Comparison of ENCODE assay signal across 25 cellular contexts in genomic region chr11:105706025-105706530, GRCh38.
"Had no signal": no experiment of that assay in that cellular context is flagged by ENCODE, and none has a peak within 500 bp of the region (broad histone marks: within the 10 kb centered on the region; RNA-seq: fewer than 3 reads in every experiment).

No MANE protein-coding gene starts in this region.

- H3K9me3 Mint-ChIP-seq: activated B cell treated with CpG ODN at 0.5 μM for 24 hours; activated CD4-positive, alpha-beta T cell treated with anti-CD3 and anti-CD28 coated beads, Interleukin-2, amount 10 ng/mL, durations not matched to agents 24 days and 14 days; activated naive CD4-positive, alpha-beta T cell treated with anti-CD3 and anti-CD28 coated beads, Interleukin-2, amount 50 U/mL, for 24 hours; activated T-cell treated with anti-CD3 and anti-CD28 coated beads, Interleukin-2, amount 50 U/mL, for 24 hours; activated T-helper 1 cell treated with anti-CD3 and anti-CD28 coated beads, Interleukin-12 subunit alpha, Interleukin-12 subunit beta, Interleukin-2, Interleukin-4 antibody, amounts not matched to agents 30 ng/mL and 10 ng/mL and 1 ng/mL, durations not matched to agents 14 hours and 24 hours and 36 hours had no signal

- H3K27me3 ChIP-seq: breast epithelium had no signal

- H3K36me3 Mint-ChIP-seq: activated CD8-positive, alpha-beta memory T cell treated with anti-CD3 and anti-CD28 coated beads, Interleukin-2, amount 10 ng/mL, durations not matched to agents 7 days and 5 days; activated naive CD4-positive, alpha-beta T cell treated with anti-CD3 and anti-CD28 coated beads, Interleukin-2, amount 50 U/mL, for 24 hours had no signal

- H3K27ac ChIP-seq: breast epithelium, PC-9 had no signal

- H3K27ac Mint-ChIP-seq: activated B cell treated with CpG ODN at 0.5 μM for 24 hours; activated CD4-positive, alpha-beta T cell treated with anti-CD3 and anti-CD28 coated beads, Interleukin-2, amount 10 ng/mL, durations not matched to agents 24 days and 14 days; activated CD8-positive, alpha-beta memory T cell treated with anti-CD3 and anti-CD28 coated beads, Interleukin-2, amount 10 ng/mL, durations not matched to agents 7 days and 5 days; activated naive CD4-positive, alpha-beta T cell treated with anti-CD3 and anti-CD28 coated beads, Interleukin-2, amount 50 U/mL, for 24 hours; activated T-cell treated with anti-CD3 and anti-CD28 coated beads, Interleukin-2, amount 50 U/mL, for 24 hours; activated T-helper 1 cell treated with anti-CD3 and anti-CD28 coated beads, Interleukin-12 subunit alpha, Interleukin-12 subunit beta, Interleukin-2, Interleukin-4 antibody, amounts not matched to agents 30 ng/mL and 10 ng/mL and 1 ng/mL, durations not matched to agents 14 hours and 24 hours and 36 hours; T-helper 17 cell had no signal

- H3K4me1 ChIP-seq: breast epithelium had no signal

- H3K4me3 ChIP-seq: breast epithelium, PC-9 had no signal

- DNase-seq: activated B cell treated with CpG ODN at 0.5 μM for 24 hours; activated CD4-positive, alpha-beta T cell treated with anti-CD3 and anti-CD28 coated beads for 1 hour; activated CD4-positive, alpha-beta T cell treated with anti-CD3 and anti-CD28 coated beads, Interleukin-2, amount 10 ng/mL, durations not matched to agents 24 days and 14 days; activated CD4-positive, alpha-beta T cell treated with anti-CD3 and anti-CD28 coated beads, Interleukin-2, amount 50 U/mL, for 48 hours; activated CD8-positive, alpha-beta memory T cell treated with anti-CD3 and anti-CD28 coated beads, Interleukin-2, amount 10 ng/mL, durations not matched to agents 7 days and 5 days; activated effector memory CD4-positive, alpha-beta T cell treated with Interleukin-2 at 50 U/mL for 16 hours; activated naive CD4-positive, alpha-beta T cell; activated T-cell treated with anti-CD3 and anti-CD28 coated beads, Interleukin-2, amount 50 U/mL, for 24 hours; aorta; KG1; NCI-H1092; NCI-H1417; NCI-H2029; NCI-H2107; NCI-H2171 treated with DMSO at 0.1 percent for 48 hours; NCI-H226; NCI-H510A; NCI-H526 treated with DMSO at 0.1 percent for 48 hours; PC-9; SIG-M5; T-helper 17 cell; T-helper 9 cell had no signal

- H3K4me3 Mint-ChIP-seq: activated B cell treated with CpG ODN at 0.5 μM for 24 hours; activated CD4-positive, alpha-beta T cell treated with anti-CD3 and anti-CD28 coated beads, Interleukin-2, amount 10 ng/mL, durations not matched to agents 24 days and 14 days; activated CD8-positive, alpha-beta memory T cell treated with anti-CD3 and anti-CD28 coated beads, Interleukin-2, amount 10 ng/mL, durations not matched to agents 7 days and 5 days; activated naive CD4-positive, alpha-beta T cell treated with anti-CD3 and anti-CD28 coated beads, Interleukin-2, amount 50 U/mL, for 24 hours; activated T-cell treated with anti-CD3 and anti-CD28 coated beads, Interleukin-2, amount 50 U/mL, for 24 hours; activated T-helper 1 cell treated with anti-CD3 and anti-CD28 coated beads, Interleukin-12 subunit alpha, Interleukin-12 subunit beta, Interleukin-2, Interleukin-4 antibody, amounts not matched to agents 30 ng/mL and 10 ng/mL and 1 ng/mL, durations not matched to agents 14 hours and 24 hours and 36 hours; T-helper 17 cell had no signal

- H3K36me3 ChIP-seq: breast epithelium had no signal

- ATAC-seq: activated CD8-positive, alpha-beta memory T cell treated with anti-CD3 and anti-CD28 coated beads, Interleukin-2, amount 10 ng/mL, durations not matched to agents 7 days and 5 days; T-helper 17 cell had no signal

- H3K27me3 Mint-ChIP-seq: activated B cell treated with CpG ODN at 0.5 μM for 24 hours; activated CD4-positive, alpha-beta T cell treated with anti-CD3 and anti-CD28 coated beads, Interleukin-2, amount 10 ng/mL, durations not matched to agents 24 days and 14 days; activated CD8-positive, alpha-beta memory T cell treated with anti-CD3 and anti-CD28 coated beads, Interleukin-2, amount 10 ng/mL, durations not matched to agents 7 days and 5 days had no signal

- H3K9me3 ChIP-seq: breast epithelium had no signal

- H3K4me1 Mint-ChIP-seq: activated B cell treated with CpG ODN at 0.5 μM for 24 hours; activated CD4-positive, alpha-beta T cell treated with anti-CD3 and anti-CD28 coated beads, Interleukin-2, amount 10 ng/mL, durations not matched to agents 24 days and 14 days; activated CD8-positive, alpha-beta memory T cell treated with anti-CD3 and anti-CD28 coated beads, Interleukin-2, amount 10 ng/mL, durations not matched to agents 7 days and 5 days; activated naive CD4-positive, alpha-beta T cell treated with anti-CD3 and anti-CD28 coated beads, Interleukin-2, amount 50 U/mL, for 24 hours; T-helper 17 cell had no signal
